ENCODE assay signal across 12 cellular contexts in the genomic region with DNA sequence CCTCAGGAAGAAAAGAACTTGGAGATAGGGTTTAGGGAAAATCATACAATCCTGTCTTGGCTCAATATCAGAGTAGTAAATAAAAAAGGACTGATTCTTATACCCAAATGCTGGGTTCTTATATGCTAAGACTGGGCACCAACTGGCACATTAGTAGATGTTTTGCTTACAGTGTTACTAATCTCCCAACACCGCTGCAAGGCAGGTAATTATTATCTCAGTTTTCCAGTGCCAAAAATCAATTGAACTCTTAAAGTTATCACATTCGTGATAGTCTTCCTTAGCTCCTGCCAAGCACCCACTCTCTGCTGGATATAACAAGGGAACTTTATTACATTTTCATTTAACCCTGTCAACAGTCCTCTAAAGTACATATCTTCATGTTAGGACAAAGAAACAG. TPM values are rescaled to one million over a fixed set of nuclear protein-coding genes. Genes with fewer than 3 reads are reported as not detected.
DNase-seq lines count a peak whose midpoint lies in the region; ATAC-seq, FAIRE-seq and TF ChIP-seq lines count a peak whose summit lies in the region.
"Had no signal": no experiment of that assay in that cellular context is flagged by ENCODE, and none has a peak within 500 bp of the region (broad histone marks: within the 10 kb centered on the region; RNA-seq: fewer than 3 reads in every experiment).

No MANE protein-coding gene starts in this region.

- H3K9ac ChIP-seq in duodenal mucosa (ENCODE audit: low read depth in 1 of 2, low read length in 2 of 2): peak overlapping the region; percentile 72

- peak overlapping the region; percentile 91 to 99 for H3K4me3 ChIP-seq in duodenal mucosa (ENCODE audit: low read depth in 1 of 2, low read length in 2 of 2)
- peak overlapping the region; percentile 83 for H3K4me3 ChIP-seq in urinary bladder (ENCODE audit: low read depth, low read length)

- H3K4me1 ChIP-seq in duodenal mucosa (ENCODE audit: control insufficient read depth in 1 of 2, insufficient read depth in 2 of 2, low read length in 2 of 2) (peaks cover 18 to 43% of the 10 kb centered on the region in 2 donors), urinary bladder (ENCODE audit: insufficient read depth) (no peaks in the 10 kb centered on the region)

- no peaks in the 10 kb centered on the region for H3K27me3 ChIP-seq in duodenal mucosa (ENCODE audit: control insufficient read depth in 1 of 2, insufficient read depth in 2 of 2, low read length in 2 of 2)

- no peak for TF ChIP-seq POLR2A in GM12891 (IDR thresholded peaks at IDR 0.05; ENCODE audit: low read depth, low read length)

- no peaks in the 10 kb centered on the region for H3K27me3 Mint-ChIP-seq in activated naive CD8-positive, alpha-beta T cell treated with anti-CD3 and anti-CD28 coated beads, Interleukin-2, amount 10 ng/mL, durations not matched to agents 7 days and 5 days
- H3K27me3 Mint-ChIP-seq in activated naive CD8-positive, alpha-beta T cell treated with anti-CD3 and anti-CD28 coated beads for 36 hours: no peaks in the 10 kb centered on the region
- H3K27me3 Mint-ChIP-seq in naive thymus-derived CD8-positive, alpha-beta T cell: no peaks in the 10 kb centered on the region
- H3K27me3 Mint-ChIP-seq: stimulated activated naive CD8-positive, alpha-beta T cell treated with anti-CD3 and anti-CD28 coated beads, Interleukin-15, amount 100 ng/mL, for 72 hours had no signal

- WGBS in urinary bladder: 23% methylated on average over 2 of the region's 2 CpGs

- H3K27ac Mint-ChIP-seq in activated naive CD8-positive, alpha-beta T cell treated with anti-CD3 and anti-CD28 coated beads, Interleukin-2, amount 10 ng/mL, durations not matched to agents 7 days and 5 days: no peak overlapping the region
- no peak overlapping the region for H3K27ac Mint-ChIP-seq in activated naive CD8-positive, alpha-beta T cell treated with anti-CD3 and anti-CD28 coated beads for 36 hours
- peak overlapping the region in 7 of 10 donors; percentile 3 to 91 (median 70) for H3K27ac Mint-ChIP-seq in naive thymus-derived CD8-positive, alpha-beta T cell
- H3K27ac Mint-ChIP-seq: HFFc6; stimulated activated naive CD8-positive, alpha-beta T cell treated with anti-CD3 and anti-CD28 coated beads, Interleukin-15, amount 100 ng/mL, for 72 hours had no signal

- peaks cover 36% of the 10 kb centered on the region for H3K4me1 Mint-ChIP-seq in activated naive CD8-positive, alpha-beta T cell treated with anti-CD3 and anti-CD28 coated beads, Interleukin-2, amount 10 ng/mL, durations not matched to agents 7 days and 5 days
- H3K4me1 Mint-ChIP-seq in activated naive CD8-positive, alpha-beta T cell treated with anti-CD3 and anti-CD28 coated beads for 36 hours: peaks cover 40% of the 10 kb centered on the region
- H3K4me1 Mint-ChIP-seq in naive thymus-derived CD8-positive, alpha-beta T cell: peaks cover 21 to 72% (median 59%) of the 10 kb centered on the region in 4 donors

- no peaks in the 10 kb centered on the region for H3K9me3 ChIP-seq in duodenal mucosa (ENCODE audit: control insufficient read depth in 1 of 2, low read length in 2 of 2)

- FAIRE-seq in GM12891 (lab: Jason Lieb, UNC): no peak

- H3K36me3 ChIP-seq in duodenal mucosa (ENCODE audit: control insufficient read depth in 1 of 2, insufficient read depth in 2 of 2, low read length in 2 of 2) (peaks cover 3 to 20% of the 10 kb centered on the region in 2 donors), urinary bladder (ENCODE audit: insufficient read depth) (no peaks in the 10 kb centered on the region)

- H3K27ac ChIP-seq in duodenal mucosa (ENCODE audit: low read depth, low read length) (no peak overlapping the region), urinary bladder (ENCODE audit: low read depth) (no peak overlapping the region)

- no peaks in the 10 kb centered on the region for H3K9me3 Mint-ChIP-seq in activated naive CD8-positive, alpha-beta T cell treated with anti-CD3 and anti-CD28 coated beads, Interleukin-2, amount 10 ng/mL, durations not matched to agents 7 days and 5 days
- no peaks in the 10 kb centered on the region for H3K9me3 Mint-ChIP-seq in activated naive CD8-positive, alpha-beta T cell treated with anti-CD3 and anti-CD28 coated beads for 36 hours
- H3K9me3 Mint-ChIP-seq in naive thymus-derived CD8-positive, alpha-beta T cell: no peaks in the 10 kb centered on the region
- H3K9me3 Mint-ChIP-seq: HFFc6; stimulated activated naive CD8-positive, alpha-beta T cell treated with anti-CD3 and anti-CD28 coated beads, Interleukin-15, amount 100 ng/mL, for 72 hours had no signal

- POLR2A ChIA-PET in activated naive CD8-positive, alpha-beta T cell treated with anti-CD3 and anti-CD28 coated beads, Interleukin-2, amount 10 ng/mL, durations not matched to agents 7 days and 5 days (lab: Charles Lee): no interaction called here
- POLR2A ChIA-PET in naive thymus-derived CD8-positive, alpha-beta T cell (lab: Charles Lee): interaction anchor here (2.0 kb wide), 1 partner anchor 102 kb away, joined by 5 read pairs; no protein-coding TSS in a partner anchor

- peak overlapping the region; percentile 4 for H3K4me3 Mint-ChIP-seq in activated naive CD8-positive, alpha-beta T cell treated with anti-CD3 and anti-CD28 coated beads, Interleukin-2, amount 10 ng/mL, durations not matched to agents 7 days and 5 days
- H3K4me3 Mint-ChIP-seq in activated naive CD8-positive, alpha-beta T cell treated with anti-CD3 and anti-CD28 coated beads for 36 hours: no peak overlapping the region
- peak overlapping the region; percentile 4 to 95 (median 76) for H3K4me3 Mint-ChIP-seq in naive thymus-derived CD8-positive, alpha-beta T cell
- H3K4me3 Mint-ChIP-seq: HFFc6 had no signal

- peaks cover 7% of the 10 kb centered on the region for H3K36me3 Mint-ChIP-seq in activated naive CD8-positive, alpha-beta T cell treated with anti-CD3 and anti-CD28 coated beads, Interleukin-2, amount 10 ng/mL, durations not matched to agents 7 days and 5 days
- H3K36me3 Mint-ChIP-seq in activated naive CD8-positive, alpha-beta T cell treated with anti-CD3 and anti-CD28 coated beads for 36 hours: peaks cover 3% of the 10 kb centered on the region
- peaks cover 0 to 15% (median 9%) of the 10 kb centered on the region in 3 donors for H3K36me3 Mint-ChIP-seq in naive thymus-derived CD8-positive, alpha-beta T cell

- DNase-seq in activated naive CD8-positive, alpha-beta T cell treated with anti-CD3 and anti-CD28 coated beads, Interleukin-2, amount 10 ng/mL, durations not matched to agents 7 days and 5 days: no peak
- DNase-seq in activated naive CD8-positive, alpha-beta T cell treated with anti-CD3 and anti-CD28 coated beads for 36 hours: no peak
- DNase-seq in naive thymus-derived CD8-positive, alpha-beta T cell: no peak
- DNase-seq in GM12891 (ENCODE audit: insufficient read length, low spot score) (no peak), RKO (ENCODE audit: low spot score) (no peak)
- DNase-seq: effector CD8-positive, alpha-beta T cell; HFFc6; stimulated activated naive CD8-positive, alpha-beta T cell treated with anti-CD3 and anti-CD28 coated beads, Interleukin-15, amount 100 ng/mL, for 72 hours had no signal

- no peak for ATAC-seq in activated naive CD8-positive, alpha-beta T cell treated with anti-CD3 and anti-CD28 coated beads, Interleukin-2, amount 10 ng/mL, durations not matched to agents 7 days and 5 days (ENCODE audit: low read depth)
- ATAC-seq in naive thymus-derived CD8-positive, alpha-beta T cell: no peak
- no peak for ATAC-seq in HG03039 (IDR thresholded peaks at IDR 0.05; ENCODE audit: unreplicated experiment)
- ATAC-seq: Panc1; stimulated activated naive CD8-positive, alpha-beta T cell treated with anti-CD3 and anti-CD28 coated beads, Interleukin-15, amount 100 ng/mL, for 72 hours had no signal

TF ChIP-seq in GM12891, 5 proteins besides CTCF, POLR2A, EP300 and RAD21:
- TF ChIP-seq TAF1 (IDR thresholded peaks at IDR 0.05; ENCODE audit: low read depth, low read length) (no peak), POU2F2 (IDR thresholded peaks at IDR 0.05; ENCODE audit: low read depth, low read length) (no peak), POLR2AphosphoS5 (IDR thresholded peaks at IDR 0.05; ENCODE audit: low read depth, low read length) (no peak), PAX5 (IDR thresholded peaks at IDR 0.05; ENCODE audit: insufficient read depth, low read length, severe bottlenecking) (no peak), SPI1 (IDR thresholded peaks at IDR 0.05; ENCODE audit: low read depth, low read length) (no peak)

RNA-seq across cellular contexts. Expression of a gene that starts 25.0 kb away (rescaled TPM):
- total RNA-seq in activated naive CD8-positive, alpha-beta T cell treated with anti-CD3 and anti-CD28 coated beads, Interleukin-2, amount 10 ng/mL, durations not matched to agents 7 days and 5 days: not detected
- total RNA-seq in activated naive CD8-positive, alpha-beta T cell treated with anti-CD3 and anti-CD28 coated beads for 36 hours: not detected
- total RNA-seq in naive thymus-derived CD8-positive, alpha-beta T cell: not detected
- not detected for polyA plus RNA-seq in naive thymus-derived CD8-positive, alpha-beta T cell
- total RNA-seq in urinary bladder: not detected
- polyA plus RNA-seq in urinary bladder: not detected
- not detected for polyA plus RNA-seq in GM12891 (2012; ENCODE audit: low read depth, missing spikeins)
- total RNA-seq: HFFc6 had no signal

Comparison
In these comparisons a context has a peak if more than half of its experiments do, and no peak if none do; other contexts are left out.
1. H3K27ac Mint-ChIP-seq: peak in naive thymus-derived CD8-positive, alpha-beta T cell (7 of 10); none in activated naive CD8-positive, alpha-beta T cell treated with anti-CD3 and anti-CD28 coated beads, Interleukin-2, amount 10 ng/mL, durations not matched to agents 7 days and 5 days (single experiment) and activated naive CD8-positive, alpha-beta T cell treated with anti-CD3 and anti-CD28 coated beads for 36 hours (single experiment).